In the genomic region with DNA sequence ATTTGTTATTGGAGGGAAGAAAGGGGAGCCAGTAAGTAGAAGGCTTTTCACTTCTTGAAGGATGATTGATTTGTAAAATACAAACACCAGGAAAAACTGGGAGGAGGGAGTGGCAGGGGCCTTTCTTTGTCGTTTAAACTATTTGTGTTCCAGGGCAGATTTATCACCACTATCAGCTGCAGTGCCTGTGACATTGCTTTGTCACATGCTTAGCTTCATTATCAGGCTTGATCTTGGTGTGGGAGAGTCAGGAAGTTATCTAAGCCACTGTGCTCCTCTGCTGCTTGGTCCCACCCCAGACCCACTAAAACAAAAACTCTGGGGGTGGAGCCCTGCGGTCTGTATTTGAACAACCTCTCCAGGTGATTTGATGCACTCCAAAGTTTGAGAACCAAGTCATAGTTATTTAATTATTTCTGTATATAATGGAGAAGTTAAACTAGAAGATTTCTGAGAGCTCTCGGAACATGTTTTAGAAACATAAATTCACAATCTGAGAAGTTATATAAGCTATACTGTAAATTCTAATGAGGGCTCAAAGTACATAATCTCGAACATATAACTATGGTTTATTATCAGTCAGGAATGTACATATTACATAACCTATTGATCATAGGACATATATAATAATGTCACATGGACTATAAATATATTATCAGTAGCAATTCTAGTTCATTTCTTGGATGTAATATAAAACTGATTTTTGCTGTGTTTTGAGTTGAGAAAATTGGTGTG, we compare ENCODE assay signal across 8 cellular contexts.
DNase-seq lines count a peak whose midpoint lies in the region; ATAC-seq and TF ChIP-seq lines count a peak whose summit lies in the region.

No MANE protein-coding gene starts in this region.

- ATAC-seq in GM19397 (IDR thresholded peaks at IDR 0.05; ENCODE audit: unreplicated experiment) = no peak

- H3K4me1 ChIP-seq in HEK293 (ENCODE audit: control insufficient read depth, insufficient read depth, low read length) = no peaks in the 10 kb centered on the region

- TF ChIP-seq CTCF in HEK293 (tag by site-specific recombination; IDR thresholded peaks at IDR 0.05) (no peak), VCaP (conservative IDR thresholded peaks at IDR 0.05) (no peak), WERI-Rb-1 (IDR thresholded peaks at IDR 0.05; ENCODE audit: low read depth, low read length) (no peak)

- POLR2A ChIA-PET in HEK293 (lab: Yijun Ruan, JAX) = interaction anchor here (1.3 kb wide), 1 partner anchor 88 kb away, joined by 4 read pairs; a partner anchor contains a TSS

- CTCF ChIA-PET in HEK293 (lab: Yijun Ruan, JAX) = interaction anchor here (0.6 to 1.7 kb wide), 5 partner anchors 15 to 629 kb away, joined by 3 to 5 read pairs (median 3); no protein-coding TSS in a partner anchor

- DNase-seq in effector CD8-positive, alpha-beta T cell (lab: John Stamatoyannopoulos, UW) = peak; percentile 53
- DNase-seq in stimulated activated CD4-positive, alpha-beta T cell treated with anti-CD3 and anti-CD28 coated beads, TNF-alpha, amount 100 ng/mL, for 24 hours (ENCODE audit: low read depth in 3 of 3) = peak; percentile 42 to 69 (median 52)
- DNase-seq in NCI-H446 (lab: John Stamatoyannopoulos, UW) = no peak
- no peak for DNase-seq in WERI-Rb-1
- no peak for DNase-seq in SHP77 (lab: John Stamatoyannopoulos, UW)

- H3K4me3 ChIP-seq in HEK293 (ENCODE audit: low read depth, low read length) (no peak overlapping the region), WERI-Rb-1 (ENCODE audit: low read depth, low read length) (no peak overlapping the region)

- H3K9me3 ChIP-seq in HEK293 (ENCODE audit: control insufficient read depth, insufficient read depth, low read depth, low read length) (no peaks in the 10 kb centered on the region), WERI-Rb-1 (ENCODE audit: severe bottlenecking) (no peaks in the 10 kb centered on the region)

- H3K27ac ChIP-seq in HEK293 (ENCODE audit: extremely low read depth, low read depth, low read length) (no peak overlapping the region), VCaP (peak overlapping the region; percentile 81), WERI-Rb-1 (no peak overlapping the region)

- H3K27me3 ChIP-seq in WERI-Rb-1 (ENCODE audit: insufficient read depth, low read depth, severe bottlenecking) = no peaks in the 10 kb centered on the region

- H3K36me3 ChIP-seq in HEK293 (ENCODE audit: control insufficient read depth in 2 of 2, insufficient read depth in 1 of 2, low read length in 2 of 2) (no peaks in the 10 kb centered on the region), WERI-Rb-1 (no peaks in the 10 kb centered on the region)

TF ChIP-seq in HEK293, 187 proteins besides CTCF, POLR2A, EP300 and RAD21 (continues in another document):
- TF ChIP-seq GFI1B (tag by site-specific recombination; IDR thresholded peaks at IDR 0.05) (no peak), ZNF404 (tag by site-specific recombination; IDR thresholded peaks at IDR 0.05) (no peak), ZNF155 (tag by site-specific recombination; IDR thresholded peaks at IDR 0.05) (no peak), KLF8 (tag by site-specific recombination; IDR thresholded peaks at IDR 0.05) (no peak), KLF10 (tag by site-specific recombination; IDR thresholded peaks at IDR 0.05) (peak; percentile 39; the same call in 1 of the 2 replicates), SP7 (tag by site-specific recombination; IDR thresholded peaks at IDR 0.05) (0 out of 2 replicates have a peak, but pooled peaks have one; percentile 35), ZNF677 (tag by site-specific recombination; IDR thresholded peaks at IDR 0.05) (no peak), ZNF560 (tag by site-specific recombination; IDR thresholded peaks at IDR 0.05; ENCODE audit: borderline replicate concordance) (no peak), SP3 (tag by site-specific recombination; IDR thresholded peaks at IDR 0.05) (no peak), ZBTB1 (tag by site-specific recombination; IDR thresholded peaks at IDR 0.05) (no peak), ZNF274 (IDR thresholded peaks at IDR 0.05; ENCODE audit: low read length) (no peak), ZNF274 (tag by site-specific recombination; IDR thresholded peaks at IDR 0.05; ENCODE audit: borderline replicate concordance) (no peak), ZNF394 (tag by site-specific recombination; IDR thresholded peaks at IDR 0.05; ENCODE audit: borderline replicate concordance) (no peak), OVOL3 (tag by site-specific recombination; IDR thresholded peaks at IDR 0.05) (no peak), PRDM1 (tag by site-specific recombination; IDR thresholded peaks at IDR 0.05) (no peak), WT1 (tag by site-specific recombination; IDR thresholded peaks at IDR 0.05) (peak; percentile 72), GLIS2 (tag by site-specific recombination; IDR thresholded peaks at IDR 0.05) (no peak), ZNF521 (tag by site-specific recombination; IDR thresholded peaks at IDR 0.05) (no peak), YY2 (tag by site-specific recombination; IDR thresholded peaks at IDR 0.05) (no peak), ZNF548 (tag by site-specific recombination; IDR thresholded peaks at IDR 0.05) (no peak), SCRT1 (tag by site-specific recombination; IDR thresholded peaks at IDR 0.05; ENCODE audit: borderline replicate concordance) (no peak), ZBTB7A (tag by site-specific recombination; IDR thresholded peaks at IDR 0.05; ENCODE audit: low read depth) (no peak), ZNF138 (tag by site-specific recombination; IDR thresholded peaks at IDR 0.05; ENCODE audit: borderline replicate concordance) (no peak), ZNF311 (tag by site-specific recombination; IDR thresholded peaks at IDR 0.05; ENCODE audit: borderline replicate concordance) (no peak)
- TF ChIP-seq, protein P1, sequence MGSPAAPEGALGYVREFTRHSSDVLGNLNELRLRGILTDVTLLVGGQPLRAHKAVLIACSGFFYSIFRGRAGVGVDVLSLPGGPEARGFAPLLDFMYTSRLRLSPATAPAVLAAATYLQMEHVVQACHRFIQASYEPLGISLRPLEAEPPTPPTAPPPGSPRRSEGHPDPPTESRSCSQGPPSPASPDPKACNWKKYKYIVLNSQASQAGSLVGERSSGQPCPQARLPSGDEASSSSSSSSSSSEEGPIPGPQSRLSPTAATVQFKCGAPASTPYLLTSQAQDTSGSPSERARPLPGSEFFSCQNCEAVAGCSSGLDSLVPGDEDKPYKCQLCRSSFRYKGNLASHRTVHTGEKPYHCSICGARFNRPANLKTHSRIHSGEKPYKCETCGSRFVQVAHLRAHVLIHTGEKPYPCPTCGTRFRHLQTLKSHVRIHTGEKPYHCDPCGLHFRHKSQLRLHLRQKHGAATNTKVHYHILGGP (tag by site-specific recombination; IDR thresholded peaks at IDR 0.05) = no peak
- TF ChIP-seq, protein P2, sequence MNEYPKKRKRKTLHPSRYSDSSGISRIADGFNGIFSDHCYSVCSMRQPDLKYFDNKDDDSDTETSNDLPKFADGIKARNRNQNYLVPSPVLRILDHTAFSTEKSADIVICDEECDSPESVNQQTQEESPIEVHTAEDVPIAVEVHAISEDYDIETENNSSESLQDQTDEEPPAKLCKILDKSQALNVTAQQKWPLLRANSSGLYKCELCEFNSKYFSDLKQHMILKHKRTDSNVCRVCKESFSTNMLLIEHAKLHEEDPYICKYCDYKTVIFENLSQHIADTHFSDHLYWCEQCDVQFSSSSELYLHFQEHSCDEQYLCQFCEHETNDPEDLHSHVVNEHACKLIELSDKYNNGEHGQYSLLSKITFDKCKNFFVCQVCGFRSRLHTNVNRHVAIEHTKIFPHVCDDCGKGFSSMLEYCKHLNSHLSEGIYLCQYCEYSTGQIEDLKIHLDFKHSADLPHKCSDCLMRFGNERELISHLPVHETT (tag by site-specific recombination; IDR thresholded peaks at IDR 0.05) = no peak
- TF ChIP-seq, protein P3, sequence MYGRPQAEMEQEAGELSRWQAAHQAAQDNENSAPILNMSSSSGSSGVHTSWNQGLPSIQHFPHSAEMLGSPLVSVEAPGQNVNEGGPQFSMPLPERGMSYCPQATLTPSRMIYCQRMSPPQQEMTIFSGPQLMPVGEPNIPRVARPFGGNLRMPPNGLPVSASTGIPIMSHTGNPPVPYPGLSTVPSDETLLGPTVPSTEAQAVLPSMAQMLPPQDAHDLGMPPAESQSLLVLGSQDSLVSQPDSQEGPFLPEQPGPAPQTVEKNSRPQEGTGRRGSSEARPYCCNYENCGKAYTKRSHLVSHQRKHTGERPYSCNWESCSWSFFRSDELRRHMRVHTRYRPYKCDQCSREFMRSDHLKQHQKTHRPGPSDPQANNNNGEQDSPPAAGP (tag by site-specific recombination; IDR thresholded peaks at IDR 0.05) = no peak
- TF ChIP-seq, protein P4, sequence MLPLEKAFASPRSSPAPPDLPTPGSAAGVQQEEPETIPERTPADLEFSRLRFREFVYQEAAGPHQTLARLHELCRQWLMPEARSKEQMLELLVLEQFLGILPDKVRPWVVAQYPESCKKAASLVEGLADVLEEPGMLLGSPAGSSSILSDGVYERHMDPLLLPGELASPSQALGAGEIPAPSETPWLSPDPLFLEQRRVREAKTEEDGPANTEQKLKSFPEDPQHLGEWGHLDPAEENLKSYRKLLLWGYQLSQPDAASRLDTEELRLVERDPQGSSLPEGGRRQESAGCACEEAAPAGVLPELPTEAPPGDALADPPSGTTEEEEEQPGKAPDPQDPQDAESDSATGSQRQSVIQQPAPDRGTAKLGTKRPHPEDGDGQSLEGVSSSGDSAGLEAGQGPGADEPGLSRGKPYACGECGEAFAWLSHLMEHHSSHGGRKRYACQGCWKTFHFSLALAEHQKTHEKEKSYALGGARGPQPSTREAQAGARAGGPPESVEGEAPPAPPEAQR (tag by site-specific recombination; IDR thresholded peaks at IDR 0.05) = no peak
- TF ChIP-seq, protein P5, sequence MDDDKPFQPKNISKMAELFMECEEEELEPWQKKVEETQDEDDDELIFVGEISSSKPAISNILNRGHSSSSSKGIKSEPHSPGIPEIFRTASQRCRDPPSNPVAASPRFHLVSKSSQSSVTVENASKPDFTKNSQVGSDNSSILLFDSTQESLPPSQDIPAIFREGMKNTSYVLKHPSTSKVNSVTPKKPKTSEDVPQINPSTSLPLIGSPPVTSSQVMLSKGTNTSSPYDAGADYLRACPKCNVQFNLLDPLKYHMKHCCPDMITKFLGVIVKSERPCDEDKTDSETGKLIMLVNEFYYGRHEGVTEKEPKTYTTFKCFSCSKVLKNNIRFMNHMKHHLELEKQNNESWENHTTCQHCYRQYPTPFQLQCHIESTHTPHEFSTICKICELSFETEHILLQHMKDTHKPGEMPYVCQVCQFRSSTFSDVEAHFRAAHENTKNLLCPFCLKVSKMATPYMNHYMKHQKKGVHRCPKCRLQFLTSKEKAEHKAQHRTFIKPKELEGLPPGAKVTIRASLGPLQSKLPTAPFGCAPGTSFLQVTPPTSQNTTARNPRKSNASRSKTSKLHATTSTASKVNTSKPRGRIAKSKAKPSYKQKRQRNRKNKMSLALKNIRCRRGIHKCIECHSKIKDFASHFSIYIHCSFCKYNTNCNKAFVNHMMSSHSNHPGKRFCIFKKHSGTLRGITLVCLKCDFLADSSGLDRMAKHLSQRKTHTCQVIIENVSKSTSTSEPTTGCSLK (tag by site-specific recombination; IDR thresholded peaks at IDR 0.05) = no peak

Comparison
In these comparisons a context has a peak if more than half of its experiments do, and no peak if none do; other contexts are left out.
1. DNase-seq: peak in effector CD8-positive, alpha-beta T cell (single experiment) and stimulated activated CD4-positive, alpha-beta T cell treated with anti-CD3 and anti-CD28 coated beads, TNF-alpha, amount 100 ng/mL, for 24 hours (3 of 3); none in NCI-H446 (0 of 2), WERI-Rb-1 (single experiment) and SHP77 (0 of 2).